In genomic region chr1:16863024-16863423, GRCh38 we compare ENCODE assay signal across 2 cellular contexts. TPM values are rescaled to one million over a fixed set of nuclear protein-coding genes. Genes with fewer than 3 reads are reported as not detected.
"Had no signal": no experiment of that assay in that cellular context is flagged by ENCODE, and none has a peak within 500 bp of the region (broad histone marks: within the 10 kb centered on the region; RNA-seq: fewer than 3 reads in every experiment).

No MANE protein-coding gene starts in this region.

RNA-seq across cellular contexts. Expression of gene RNU1-2, which starts 32.8 kb away (rescaled TPM):
- total RNA-seq: osteoblast had no signal
- polyA plus RNA-seq: right cardiac atrium had no signal
